25 cellular contexts compared by ENCODE assay signal in genomic region chr19:57227461-57227860, GRCh38. TPM values are rescaled to one million over a fixed set of nuclear protein-coding genes. Genes with fewer than 3 reads are reported as not detected.
"Had no signal": no experiment of that assay in that cellular context is flagged by ENCODE, and none has a peak within 500 bp of the region (broad histone marks: within the 10 kb centered on the region; RNA-seq: fewer than 3 reads in every experiment).

No MANE protein-coding gene starts in this region.

- H3K9me3 Mint-ChIP-seq: mesothelial cell of epicardium; natural killer cell; nephron progenitor cell; neural progenitor cell; stimulated activated naive B cell treated with anti-CD40 and anti-IgM and Interleukin-4, amounts not matched to agents 10 μg/mL and 1 μg/mL and 100 μg/mL, for 72 hours had no signal

- DNase-seq: hippocampal formation; kidney glomerular epithelial cell; left cardiac atrium; left ventricle myocardium inferior; mesendoderm; naive B cell; natural killer cell; nephron progenitor cell; occipital lobe; pancreas; psoas muscle; stimulated activated CD4-positive, alpha-beta T cell treated with anti-CD3 and anti-CD28 coated beads, Interleukin-1b, Interleukin-23, amount 100 ng/mL, for 48 hours; stimulated activated CD4-positive, alpha-beta T cell treated with anti-CD3 and anti-CD28 coated beads, Interleukin-2, amount 100 ng/mL, for 48 hours; stimulated activated CD4-positive, alpha-beta T cell treated with anti-CD3 and anti-CD28 coated beads, Interleukin-4, amount 100 ng/mL, for 4 hours; stimulated activated naive B cell treated with anti-CD40 and anti-IgM and Interleukin-4, amounts not matched to agents 10 μg/mL and 1 μg/mL and 100 μg/mL, for 72 hours; stimulated activated naive CD8-positive, alpha-beta T cell treated with anti-CD3 and anti-CD28 coated beads, Interleukin-15, Interleukin-2, amounts not matched to agents 100 U/mL and 50 U/mL, for 24 hours; stomach; testis; thyroid gland; transverse colon; upper lobe of right lung; uterus had no signal

- H3K36me3 Mint-ChIP-seq: mesothelial cell of epicardium, naive B cell, natural killer cell, neural progenitor cell had no signal

- H3K27ac Mint-ChIP-seq: mesothelial cell of epicardium; natural killer cell; nephron progenitor cell; stimulated activated naive B cell treated with anti-CD40 and anti-IgM and Interleukin-4, amounts not matched to agents 10 μg/mL and 1 μg/mL and 100 μg/mL, for 72 hours had no signal

- H3K4me3 Mint-ChIP-seq: mesothelial cell of epicardium; naive B cell; natural killer cell; nephron progenitor cell; neural progenitor cell; stimulated activated naive B cell treated with anti-CD40 and anti-IgM and Interleukin-4, amounts not matched to agents 10 μg/mL and 1 μg/mL and 100 μg/mL, for 72 hours had no signal

- H3K4me1 Mint-ChIP-seq: mesothelial cell of epicardium, nephron progenitor cell, neural progenitor cell had no signal

RNA-seq across cellular contexts. Expression of gene AURKC, which starts 3.4 kb away (rescaled TPM):
- total RNA-seq: skeletal muscle tissue, transverse colon had no signal
